22 cellular contexts compared by ENCODE assay signal in the genomic region with DNA sequence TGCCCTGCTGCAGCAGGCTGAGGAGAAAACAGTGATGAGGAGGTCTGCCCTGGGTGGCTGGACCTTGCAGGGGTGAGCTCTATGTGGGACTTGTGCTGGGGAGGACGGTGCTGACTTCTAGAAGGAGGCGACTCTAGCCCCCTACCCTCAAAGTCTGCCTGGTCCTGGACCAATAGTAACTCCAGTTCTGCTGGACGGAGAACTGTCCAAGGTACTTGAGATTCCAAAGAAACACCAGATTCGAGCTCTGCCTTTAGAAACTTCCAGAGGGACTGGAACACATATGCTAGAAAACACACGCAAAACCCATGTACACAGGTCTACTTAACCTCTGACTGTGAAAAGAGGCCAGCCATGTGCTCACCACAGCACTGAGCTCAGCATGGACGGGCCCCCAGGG.
A peak's percentile ranks its signal among the peaks of the same experiment; 100 is the strongest.
DNase-seq lines count a peak whose midpoint lies in the region; ATAC-seq, FAIRE-seq and TF ChIP-seq lines count a peak whose summit lies in the region.
"Had no signal": no experiment of that assay in that cellular context is flagged by ENCODE, and none has a peak within 500 bp of the region (broad histone marks: within the 10 kb centered on the region; RNA-seq: fewer than 3 reads in every experiment).

No MANE protein-coding gene starts in this region.

- H4K20me1 ChIP-seq in SK-N-SH (ENCODE audit: insufficient read depth) = no peaks in the 10 kb centered on the region

- FAIRE-seq in bronchial epithelial cell (lab: Jason Lieb, UNC) = peak; percentile 28
- FAIRE-seq: G401.6 had no signal

- no peaks in the 10 kb centered on the region for H3F3A ChIP-seq in SK-N-SH (replicated peaks; ENCODE audit: insufficient read depth)

- no peak overlapping the region for H3K4me3 ChIP-seq in SK-N-SH (ENCODE audit: low read depth in 2 of 2, low read length in 1 of 2)
- H3K4me3 ChIP-seq in bronchial epithelial cell (ENCODE audit: low read depth, low read length) = no peak overlapping the region
- H3K4me3 ChIP-seq: SJCRH30 had no signal

- no peak for TF ChIP-seq CTCF in SK-N-SH (IDR thresholded peaks at IDR 0.05)
- no peak for TF ChIP-seq CTCF in bronchial epithelial cell (IDR thresholded peaks at IDR 0.05; ENCODE audit: insufficient read depth, low read length, severe bottlenecking)

- TF ChIP-seq EP300 in SK-N-SH (IDR thresholded peaks at IDR 0.05; ENCODE audit: borderline replicate concordance in 1 of 2, low read depth in 1 of 2, low read length in 1 of 2) = no peak

- POLR2A ChIA-PET in SK-N-SH (lab: Yijun Ruan, JAX) = no interaction called here
- POLR2A ChIA-PET in activated CD4-positive, alpha-beta T cell treated with anti-CD3 and anti-CD28 coated beads, Interleukin-2, amount 10 ng/mL, durations not matched to agents 7 days and 5 days (lab: Charles Lee) = no interaction called here

- CTCF ChIA-PET in SK-N-SH (lab: Yijun Ruan, JAX) = interaction anchor here (0.7 to 5.5 kb wide), 5 partner anchors 13 to 82 kb away, joined by 3 to 101 read pairs (median 39); no protein-coding TSS in a partner anchor
- CTCF ChIA-PET in activated CD4-positive, alpha-beta T cell treated with anti-CD3 and anti-CD28 coated beads, Interleukin-2, amount 10 ng/mL, durations not matched to agents 7 days and 5 days (lab: Charles Lee) = no interaction called here

- H3K9me2 ChIP-seq in SK-N-SH = no peaks in the 10 kb centered on the region

- H3K4me3 Mint-ChIP-seq in activated CD4-positive, alpha-beta T cell treated with anti-CD3 and anti-CD28 coated beads, Interleukin-2, amount 10 ng/mL, durations not matched to agents 7 days and 5 days = no peak overlapping the region
- H3K4me3 Mint-ChIP-seq: B cell; CD4-positive, CD25-positive, alpha-beta regulatory T cell had no signal

- H3K27me3 ChIP-seq in SK-N-SH (ENCODE audit: insufficient read depth) (no peaks in the 10 kb centered on the region), bronchial epithelial cell (ENCODE audit: control insufficient read depth, insufficient read depth, low read length) (no peaks in the 10 kb centered on the region)
- H3K27me3 ChIP-seq: SJCRH30 had no signal

- ATAC-seq in SK-N-SH treated with all-trans-retinoic acid at 6 μM for 48 hours = no peak
- ATAC-seq: PC-3 had no signal

- H3K4me1 ChIP-seq in SK-N-SH (ENCODE audit: control insufficient read depth in 1 of 2, insufficient read depth in 2 of 2, low read depth in 1 of 2, low read length in 1 of 2) = peaks cover 0 to 46% of the 10 kb centered on the region in 2 experiments; a peak in 1 of 4 replicates

- no peaks in the 10 kb centered on the region for H3K9me3 ChIP-seq in SK-N-SH
- H3K9me3 ChIP-seq: SJCRH30 had no signal

- H3K36me3 ChIP-seq in SK-N-SH (replicated peaks in 1 of 2; ENCODE audit: control insufficient read depth in 1 of 2, insufficient read depth in 2 of 2, low read length in 1 of 2) = peaks cover 0 to 22% of the 10 kb centered on the region in 2 experiments
- no peaks in the 10 kb centered on the region for H3K36me3 ChIP-seq in bronchial epithelial cell (ENCODE audit: control insufficient read depth, insufficient read depth, low read length)
- H3K36me3 ChIP-seq: SJCRH30 had no signal

- no peak for DNase-seq in SK-N-SH
- DNase-seq in bronchial epithelial cell (ENCODE audit: low read depth) = no peak
- DNase-seq in iPS-NIHi7 (ENCODE audit: extremely low spot score) = peak; percentile 48
- no peak for DNase-seq in NCI-H748 (lab: John Stamatoyannopoulos, UW; ENCODE audit: unreplicated experiment)
- DNase-seq in activated CD4-positive, alpha-beta T cell treated with anti-CD3 and anti-CD28 coated beads, Interleukin-2, amount 10 ng/mL, durations not matched to agents 7 days and 5 days = no peak
- DNase-seq in retina = no peak
- DNase-seq: CD4-positive, CD25-positive, alpha-beta regulatory T cell; COR-L47; DMS 273 treated with DMSO at 0.1 percent for 48 hours; DND-41; H7; NCI-H1436; NCI-H1930; NCI-H524 treated with DMSO at 0.1 percent for 48 hours; SJCRH30 had no signal

- no peak overlapping the region for H2AFZ ChIP-seq in SK-N-SH (ENCODE audit: low read depth)

- H3K27ac ChIP-seq in SK-N-SH (ENCODE audit: low read depth in 2 of 2, low read length in 1 of 2) (no peak overlapping the region; a peak in 1 of 4 replicates), temporal lobe (ENCODE audit: low read depth, low read length) (peak overlapping the region; percentile 48)
- H3K27ac ChIP-seq: 22Rv1, KMS-11, SJCRH30 had no signal

- H3K4me2 ChIP-seq in SK-N-SH = no peak overlapping the region
- H3K4me2 ChIP-seq: KMS-11 had no signal

- H3K27ac Mint-ChIP-seq in activated CD4-positive, alpha-beta T cell treated with anti-CD3 and anti-CD28 coated beads, Interleukin-2, amount 10 ng/mL, durations not matched to agents 7 days and 5 days = no peak overlapping the region
- H3K27ac Mint-ChIP-seq: B cell; CD4-positive, CD25-positive, alpha-beta regulatory T cell had no signal

- no peak for TF ChIP-seq RAD21 in SK-N-SH (IDR thresholded peaks at IDR 0.05; ENCODE audit: low read length)

- no peaks in the 10 kb centered on the region for H3K79me2 ChIP-seq in SK-N-SH (ENCODE audit: insufficient read depth)

- no peaks in the 10 kb centered on the region for H3K9me3 Mint-ChIP-seq in activated CD4-positive, alpha-beta T cell treated with anti-CD3 and anti-CD28 coated beads, Interleukin-2, amount 10 ng/mL, durations not matched to agents 7 days and 5 days
- H3K9me3 Mint-ChIP-seq: CD4-positive, CD25-positive, alpha-beta regulatory T cell had no signal

- H3K9ac ChIP-seq in SK-N-SH = no peak overlapping the region
- H3K9ac ChIP-seq: KMS-11 had no signal

- no peaks in the 10 kb centered on the region for H3K4me1 Mint-ChIP-seq in activated CD4-positive, alpha-beta T cell treated with anti-CD3 and anti-CD28 coated beads, Interleukin-2, amount 10 ng/mL, durations not matched to agents 7 days and 5 days
- H3K4me1 Mint-ChIP-seq: B cell had no signal

- H3K36me3 Mint-ChIP-seq in activated CD4-positive, alpha-beta T cell treated with anti-CD3 and anti-CD28 coated beads, Interleukin-2, amount 10 ng/mL, durations not matched to agents 7 days and 5 days (ENCODE audit: low read depth) = peaks cover 7% of the 10 kb centered on the region

- WGBS in SK-N-SH (ENCODE audit: low lambda C conversion rate) = 71% methylated on average over 5 of the region's 6 CpGs

- H3K27me3 Mint-ChIP-seq in activated CD4-positive, alpha-beta T cell treated with anti-CD3 and anti-CD28 coated beads, Interleukin-2, amount 10 ng/mL, durations not matched to agents 7 days and 5 days = no peaks in the 10 kb centered on the region
- H3K27me3 Mint-ChIP-seq: B cell; CD4-positive, CD25-positive, alpha-beta regulatory T cell had no signal

TF ChIP-seq in SK-N-SH, 30 proteins besides CTCF, POLR2A, EP300 and RAD21:
- TF ChIP-seq, protein P1, sequence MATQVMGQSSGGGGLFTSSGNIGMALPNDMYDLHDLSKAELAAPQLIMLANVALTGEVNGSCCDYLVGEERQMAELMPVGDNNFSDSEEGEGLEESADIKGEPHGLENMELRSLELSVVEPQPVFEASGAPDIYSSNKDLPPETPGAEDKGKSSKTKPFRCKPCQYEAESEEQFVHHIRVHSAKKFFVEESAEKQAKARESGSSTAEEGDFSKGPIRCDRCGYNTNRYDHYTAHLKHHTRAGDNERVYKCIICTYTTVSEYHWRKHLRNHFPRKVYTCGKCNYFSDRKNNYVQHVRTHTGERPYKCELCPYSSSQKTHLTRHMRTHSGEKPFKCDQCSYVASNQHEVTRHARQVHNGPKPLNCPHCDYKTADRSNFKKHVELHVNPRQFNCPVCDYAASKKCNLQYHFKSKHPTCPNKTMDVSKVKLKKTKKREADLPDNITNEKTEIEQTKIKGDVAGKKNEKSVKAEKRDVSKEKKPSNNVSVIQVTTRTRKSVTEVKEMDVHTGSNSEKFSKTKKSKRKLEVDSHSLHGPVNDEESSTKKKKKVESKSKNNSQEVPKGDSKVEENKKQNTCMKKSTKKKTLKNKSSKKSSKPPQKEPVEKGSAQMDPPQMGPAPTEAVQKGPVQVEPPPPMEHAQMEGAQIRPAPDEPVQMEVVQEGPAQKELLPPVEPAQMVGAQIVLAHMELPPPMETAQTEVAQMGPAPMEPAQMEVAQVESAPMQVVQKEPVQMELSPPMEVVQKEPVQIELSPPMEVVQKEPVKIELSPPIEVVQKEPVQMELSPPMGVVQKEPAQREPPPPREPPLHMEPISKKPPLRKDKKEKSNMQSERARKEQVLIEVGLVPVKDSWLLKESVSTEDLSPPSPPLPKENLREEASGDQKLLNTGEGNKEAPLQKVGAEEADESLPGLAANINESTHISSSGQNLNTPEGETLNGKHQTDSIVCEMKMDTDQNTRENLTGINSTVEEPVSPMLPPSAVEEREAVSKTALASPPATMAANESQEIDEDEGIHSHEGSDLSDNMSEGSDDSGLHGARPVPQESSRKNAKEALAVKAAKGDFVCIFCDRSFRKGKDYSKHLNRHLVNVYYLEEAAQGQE (IDR thresholded peaks at IDR 0.05; ENCODE audit: low read depth, low read length) = peak; percentile 87
- TF ChIP-seq MXI1 (IDR thresholded peaks at IDR 0.05; ENCODE audit: low read depth, low read length) = no peak
TF ChIP-seq in SK-N-SH: peak in this region for 1.

TF ChIP-seq in SK-N-SH treated with all-trans-retinoic acid at 6 μM for 48 hours, 23 proteins besides CTCF, POLR2A, EP300 and RAD21 (continues in another document):
- TF ChIP-seq GLIS3 (CRISPR knock-in tag; IDR thresholded peaks at IDR 0.05) (no peak), ZFP30 (CRISPR knock-in tag; IDR thresholded peaks at IDR 0.05) (no peak)
- TF ChIP-seq, protein P2, sequence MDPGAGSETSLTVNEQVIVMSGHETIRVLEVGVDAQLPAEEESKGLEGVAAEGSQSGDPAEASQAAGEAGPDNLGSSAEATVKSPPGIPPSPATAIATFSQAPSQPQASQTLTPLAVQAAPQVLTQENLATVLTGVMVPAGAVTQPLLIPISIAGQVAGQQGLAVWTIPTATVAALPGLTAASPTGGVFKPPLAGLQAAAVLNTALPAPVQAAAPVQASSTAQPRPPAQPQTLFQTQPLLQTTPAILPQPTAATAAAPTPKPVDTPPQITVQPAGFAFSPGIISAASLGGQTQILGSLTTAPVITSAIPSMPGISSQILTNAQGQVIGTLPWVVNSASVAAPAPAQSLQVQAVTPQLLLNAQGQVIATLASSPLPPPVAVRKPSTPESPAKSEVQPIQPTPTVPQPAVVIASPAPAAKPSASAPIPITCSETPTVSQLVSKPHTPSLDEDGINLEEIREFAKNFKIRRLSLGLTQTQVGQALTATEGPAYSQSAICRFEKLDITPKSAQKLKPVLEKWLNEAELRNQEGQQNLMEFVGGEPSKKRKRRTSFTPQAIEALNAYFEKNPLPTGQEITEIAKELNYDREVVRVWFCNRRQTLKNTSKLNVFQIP (CRISPR knock-in tag; IDR thresholded peaks at IDR 0.05; ENCODE audit: borderline replicate concordance, low read depth) = no peak
